In the genomic region with DNA sequence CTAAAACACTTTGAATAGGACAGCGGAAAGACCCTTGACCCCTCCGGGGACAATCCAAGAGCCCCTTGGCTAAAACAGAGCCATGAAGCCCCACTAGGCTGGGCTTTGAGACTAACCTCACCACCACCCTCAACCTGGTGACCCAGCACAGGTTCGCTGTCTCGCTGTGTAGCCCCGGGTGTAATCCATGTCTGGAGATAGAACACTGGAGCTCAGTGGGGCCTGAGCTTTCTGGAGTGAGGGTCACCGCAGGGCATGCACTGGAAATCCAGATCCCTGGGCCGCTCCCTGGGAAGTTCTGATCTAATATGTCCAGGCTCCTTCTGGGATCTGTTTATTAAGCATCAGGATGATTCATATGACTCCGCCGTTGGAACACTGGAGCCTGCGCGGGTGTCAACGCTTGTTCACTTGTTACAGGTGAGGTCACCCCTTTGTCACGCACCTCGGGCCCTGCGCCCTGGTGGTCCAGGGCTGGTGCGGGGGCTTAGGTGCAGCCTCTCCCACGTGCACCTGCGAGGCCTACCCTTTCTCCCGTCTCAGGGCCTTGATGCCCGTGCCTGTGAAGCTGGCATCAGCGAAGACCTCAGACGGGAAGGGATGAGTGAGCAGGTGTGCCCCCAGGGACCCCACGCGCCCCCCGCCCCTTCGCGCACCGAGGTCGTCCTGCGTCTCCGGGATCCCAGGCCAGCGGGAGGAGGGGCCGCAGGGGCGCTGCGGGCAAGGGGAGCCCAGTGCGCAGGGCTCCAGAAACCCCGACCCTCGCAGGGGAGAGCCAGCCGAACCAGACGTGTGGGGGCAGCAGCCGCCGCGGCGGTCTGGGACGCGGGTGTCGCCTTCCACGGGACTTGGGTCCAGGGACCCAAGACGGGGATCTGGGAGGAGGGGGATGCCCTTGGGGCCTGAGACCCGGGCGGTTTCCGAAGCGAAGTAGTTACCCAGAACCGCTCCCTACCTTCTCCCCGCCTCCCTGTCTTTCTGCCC, we compare ENCODE assay signal across 1 cellular context.
TF ChIP-seq lines count a peak whose summit lies in the region.

No MANE protein-coding gene starts in this region.

TF ChIP-seq in GM23338, 12 proteins besides CTCF, POLR2A, EP300 and RAD21 (continued from another document):
- TF ChIP-seq NANOG (IDR thresholded peaks at IDR 0.05; ENCODE audit: borderline replicate concordance), result no peak
- no peak for TF ChIP-seq ZNF462 (CRISPR knock-in tag; IDR thresholded peaks at IDR 0.05)
- no peak for TF ChIP-seq STAT1 (IDR thresholded peaks at IDR 0.05; ENCODE audit: unreplicated experiment)
- no peak for TF ChIP-seq EZH2 (IDR thresholded peaks at IDR 0.05; ENCODE audit: low read depth, unreplicated experiment)
- TF ChIP-seq ETS1 (IDR thresholded peaks at IDR 0.05), result no peak
- no peak for TF ChIP-seq REST (IDR thresholded peaks at IDR 0.05; ENCODE audit: unreplicated experiment)
- no peak for TF ChIP-seq POLR2AphosphoS5 (IDR thresholded peaks at IDR 0.05; ENCODE audit: low read depth)
- TF ChIP-seq EZH2phosphoT487 (IDR thresholded peaks at IDR 0.05; ENCODE audit: unreplicated experiment), result no peak
- no peak for TF ChIP-seq CREB1 (CRISPR knock-in tag; IDR thresholded peaks at IDR 0.05; ENCODE audit: low read depth)
- TF ChIP-seq ZNF114 (CRISPR knock-in tag; IDR thresholded peaks at IDR 0.05), result no peak
- TF ChIP-seq JUNB (IDR thresholded peaks at IDR 0.05; ENCODE audit: unreplicated experiment), result no peak
TF ChIP-seq in GM23338: peak in this region for 0.
